ENCODE assay signal across 31 cellular contexts in genomic region chr20:53986037-53986436, GRCh38.
"Had no signal": no experiment of that assay in that cellular context is flagged by ENCODE, and none has a peak within 500 bp of the region (broad histone marks: within the 10 kb centered on the region; RNA-seq: fewer than 3 reads in every experiment).

No MANE protein-coding gene starts in this region.

- H3K4me1 Mint-ChIP-seq: activated B cell treated with CpG ODN at 0.5 μM for 24 hours; activated T-helper 17 cell treated with anti-CD3 and anti-CD28 coated beads, Interleukin-2, amount 50 U/mL, for 72 hours; T-helper 17 cell had no signal

- H3K36me3 ChIP-seq: colonic mucosa, gastrocnemius medialis, heart left ventricle, WERI-Rb-1 had no signal

- H3K27ac Mint-ChIP-seq: activated B cell treated with CpG ODN at 0.5 μM for 24 hours; activated CD8-positive, alpha-beta T cell treated with anti-CD3 and anti-CD28 coated beads for 36 hours; activated naive CD8-positive, alpha-beta T cell; activated T-helper 17 cell treated with anti-CD3 and anti-CD28 coated beads, Interleukin-2, amount 50 U/mL, for 72 hours; T-helper 17 cell; T-helper 2 cell treated with Interferon-gamma antibody and Interleukin-4, amounts not matched to agents 5 μg/mL and 100 μg/mL, for 36 hours had no signal

- H3K9me3 ChIP-seq: body of pancreas, colonic mucosa, gastrocnemius medialis, heart left ventricle had no signal

- H3K4me3 ChIP-seq: body of pancreas, colonic mucosa, gastrocnemius medialis, heart left ventricle had no signal

- H3K27ac ChIP-seq: body of pancreas, colonic mucosa, epithelial cell of prostate, foreskin keratinocyte, gastrocnemius medialis, heart left ventricle, WERI-Rb-1 had no signal

- H3K4me1 ChIP-seq: body of pancreas, colonic mucosa, foreskin keratinocyte, gastrocnemius medialis, heart left ventricle had no signal

- H3K27me3 ChIP-seq: body of pancreas, colonic mucosa, gastrocnemius medialis had no signal

- FAIRE-seq: endothelial cell of umbilical vein had no signal

- H3K9me3 Mint-ChIP-seq: activated B cell treated with CpG ODN at 0.5 μM for 24 hours; activated CD8-positive, alpha-beta T cell treated with anti-CD3 and anti-CD28 coated beads for 36 hours; activated T-cell treated with anti-CD3 and anti-CD28 coated beads, Interleukin-2, amount 50 U/mL, for 4 hours; activated T-helper 17 cell treated with anti-CD3 and anti-CD28 coated beads, Interleukin-2, amount 50 U/mL, for 72 hours; T-helper 2 cell treated with Interferon-gamma antibody and Interleukin-4, amounts not matched to agents 5 μg/mL and 100 μg/mL, for 36 hours had no signal

- ATAC-seq: activated CD4-positive, CD25-positive, alpha-beta regulatory T cell treated with anti-CD3 and anti-CD28 coated beads, Interleukin-2, amount 50 U/mL, for 24 hours; activated CD8-positive, alpha-beta T cell treated with anti-CD3 and anti-CD28 coated beads for 36 hours; activated T-cell treated with anti-CD3 and anti-CD28 coated beads, Interleukin-2, amount 50 U/mL, for 4 hours; activated T-helper 17 cell treated with anti-CD3 and anti-CD28 coated beads, Interleukin-2, amount 50 U/mL, for 72 hours; body of pancreas; foreskin keratinocyte; gastrocnemius medialis; heart left ventricle; T-helper 17 cell had no signal

- H3K4me3 Mint-ChIP-seq: activated B cell treated with CpG ODN at 0.5 μM for 24 hours; activated CD8-positive, alpha-beta T cell treated with anti-CD3 and anti-CD28 coated beads for 36 hours; activated naive CD8-positive, alpha-beta T cell; activated T-cell treated with anti-CD3 and anti-CD28 coated beads, Interleukin-2, amount 50 U/mL, for 4 hours; activated T-helper 17 cell treated with anti-CD3 and anti-CD28 coated beads, Interleukin-2, amount 50 U/mL, for 72 hours; T-helper 17 cell; T-helper 2 cell treated with Interferon-gamma antibody and Interleukin-4, amounts not matched to agents 5 μg/mL and 100 μg/mL, for 36 hours had no signal

- DNase-seq: activated B cell treated with CpG ODN at 0.5 μM for 24 hours; activated CD4-positive, alpha-beta T cell treated with anti-CD3 and anti-CD28 coated beads for 48 hours; activated CD4-positive, alpha-beta T cell treated with anti-CD3 and anti-CD28 coated beads, Interleukin-2, amount 50 U/mL, for 1 hour; activated CD4-positive, alpha-beta T cell treated with anti-CD3 and anti-CD28 coated beads, Interleukin-2, amount 50 U/mL, for 48 hours; activated CD8-positive, alpha-beta memory T cell treated with anti-CD3 and anti-CD28 coated beads for 24 hours; activated CD8-positive, alpha-beta T cell treated with anti-CD3 and anti-CD28 coated beads for 36 hours; activated effector memory CD4-positive, alpha-beta T cell treated with Interleukin-2 at 50 U/mL for 16 hours; activated gamma-delta T cell treated with Interleukin-2 at 50 U/mL for 16 hours; activated naive CD4-positive, alpha-beta T cell treated with anti-CD3 and anti-CD28 coated beads, Interleukin-2, amount 50 U/mL, for 16 hours; activated naive CD4-positive, alpha-beta T cell treated with Interleukin-2 at 50 U/mL for 16 hours; activated T-cell treated with anti-CD3 and anti-CD28 coated beads, Interleukin-2, amount 50 U/mL, for 4 hours; amniotic stem cell; anterior cingulate cortex; body of pancreas; caudate nucleus; colonic mucosa; effector CD8-positive, alpha-beta T cell; foreskin keratinocyte; gastrocnemius medialis; glutamatergic neuron; heart left ventricle; T-helper 1 cell; T-helper 17 cell; T1000; WERI-Rb-1 had no signal
